Comparison of ENCODE assay signal across 27 cellular contexts in the genomic region with DNA sequence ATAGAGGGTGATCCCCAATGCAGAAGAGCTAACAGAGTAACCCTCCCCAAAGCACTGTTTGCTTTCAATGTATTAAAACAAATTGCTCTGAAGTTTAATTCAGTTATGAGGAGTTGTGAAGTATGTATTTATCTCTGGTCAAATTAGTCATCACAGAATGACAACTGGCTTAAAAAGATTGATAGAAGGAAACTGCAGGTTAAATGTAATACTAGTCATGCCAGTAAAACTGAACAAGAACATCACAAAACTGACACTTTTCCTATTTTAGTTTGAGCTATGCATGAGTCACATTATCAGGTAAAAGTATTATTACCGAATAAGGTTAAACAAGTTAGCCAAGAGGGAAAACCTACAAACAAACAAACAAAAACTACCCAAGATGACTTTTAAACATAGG.
"Had no signal": no experiment of that assay in that cellular context is flagged by ENCODE, and none has a peak within 500 bp of the region (broad histone marks: within the 10 kb centered on the region; RNA-seq: fewer than 3 reads in every experiment).

No MANE protein-coding gene starts in this region.

- H3K4me1 ChIP-seq: colonic mucosa, lower lobe of right lung, stomach, vagina had no signal

- DNase-seq: colonic mucosa; effector CD8-positive, alpha-beta T cell; endodermal cell; esophagus squamous epithelium; hypothalamus; immature natural killer cell; islet precursor cell; kidney glomerular epithelial cell; left colon; left ventricle myocardium superior; lower lobe of right lung; naive B cell; pancreas; stimulated activated CD4-positive, alpha-beta T cell treated with anti-CD3 and anti-CD28 coated beads, Interleukin-2, amount 100 ng/mL, for 24 hours; stimulated activated CD4-positive, alpha-beta T cell treated with anti-CD3 and anti-CD28 coated beads, Interleukin-4, amount 100 ng/mL, for 24 hours; stimulated activated naive CD4-positive, alpha-beta T cell treated with Interleukin-2 at 50 U/mL for 16 hours; stomach; thyroid gland; trophoblast cell had no signal

- H3K4me3 Mint-ChIP-seq: dendritic cell treated with granulocyte-macrophage colony-stimulating factor and Interleukin-4, amounts not matched to agents 40 ng/mL and 50 ng/mL, for 4 days; endodermal cell; immature natural killer cell; memory B cell; naive B cell; natural killer cell treated with Interleukin-12 subunit alpha and Interleukin-12 subunit beta and Interleukin-15 and Interleukin-18, amount 100 ng/mL, for 72 hours; neural crest cell; stimulated activated effector memory CD8-positive, alpha-beta T cell treated with anti-CD3 and anti-CD28 coated beads, Interleukin-12 subunit alpha, Interleukin-12 subunit beta, amount 100 ng/mL, for 72 hours had no signal

- H3K27ac Mint-ChIP-seq: dendritic cell treated with granulocyte-macrophage colony-stimulating factor and Interleukin-4, amounts not matched to agents 40 ng/mL and 50 ng/mL, for 4 days; endodermal cell; immature natural killer cell; memory B cell; naive B cell; natural killer cell treated with Interleukin-12 subunit alpha and Interleukin-12 subunit beta and Interleukin-15 and Interleukin-18, amount 100 ng/mL, for 72 hours; stimulated activated effector memory CD8-positive, alpha-beta T cell treated with anti-CD3 and anti-CD28 coated beads, Interleukin-12 subunit alpha, Interleukin-12 subunit beta, amount 100 ng/mL, for 72 hours had no signal

- H3K27me3 Mint-ChIP-seq: dendritic cell treated with granulocyte-macrophage colony-stimulating factor and Interleukin-4, amounts not matched to agents 40 ng/mL and 50 ng/mL, for 4 days; memory B cell; naive B cell; natural killer cell treated with Interleukin-12 subunit alpha and Interleukin-12 subunit beta and Interleukin-15 and Interleukin-18, amount 100 ng/mL, for 72 hours had no signal

- H3K36me3 Mint-ChIP-seq: stimulated activated effector memory CD8-positive, alpha-beta T cell treated with anti-CD3 and anti-CD28 coated beads, Interleukin-12 subunit alpha, Interleukin-12 subunit beta, amount 100 ng/mL, for 72 hours had no signal

- H3K4me3 ChIP-seq: colonic mucosa, esophagus squamous epithelium, lower lobe of right lung, pancreas, stomach, thyroid gland, vagina had no signal

- H3K9me3 ChIP-seq: colonic mucosa, neutrophil, thyroid gland had no signal

- H3K27me3 ChIP-seq: colonic mucosa, esophagus squamous epithelium, neutrophil, pancreas, stomach, thyroid gland, vagina had no signal

- H3K27ac ChIP-seq: colonic mucosa, esophagus squamous epithelium, lower lobe of right lung, neutrophil, pancreas, stomach, thyroid gland, vagina had no signal

- H3K4me1 Mint-ChIP-seq: endodermal cell; immature natural killer cell; memory B cell; neural crest cell; stimulated activated effector memory CD8-positive, alpha-beta T cell treated with anti-CD3 and anti-CD28 coated beads, Interleukin-12 subunit alpha, Interleukin-12 subunit beta, amount 100 ng/mL, for 72 hours had no signal

- ATAC-seq: left colon; left ventricle myocardium superior; natural killer cell treated with Interleukin-12 subunit alpha and Interleukin-12 subunit beta and Interleukin-15 and Interleukin-18, amount 100 ng/mL, for 72 hours; pancreas; sciatic nerve; stimulated activated effector memory CD8-positive, alpha-beta T cell treated with anti-CD3 and anti-CD28 coated beads, Interleukin-12 subunit alpha, Interleukin-12 subunit beta, amount 100 ng/mL, for 72 hours had no signal

- H3K36me3 ChIP-seq: colonic mucosa, neutrophil, thyroid gland had no signal
